9 cellular contexts compared by ENCODE assay signal in genomic region chr19:48309731-48310130, GRCh38. TPM values are rescaled to one million over a fixed set of nuclear protein-coding genes. Genes with fewer than 3 reads are reported as not detected.
"Had no signal": no experiment of that assay in that cellular context is flagged by ENCODE, and none has a peak within 500 bp of the region (broad histone marks: within the 10 kb centered on the region; RNA-seq: fewer than 3 reads in every experiment).

No MANE protein-coding gene starts in this region.

RNA-seq across cellular contexts. Expression of gene ZNF114, which starts 39.9 kb away (rescaled TPM):
- total RNA-seq: ascending aorta, LHCN-M2, Peyer's patch had no signal

RNA-seq across cellular contexts. Expression of gene SYNGR4, which starts 54.4 kb away (rescaled TPM):
- total RNA-seq: activated CD4-positive, alpha-beta T cell treated with anti-CD3 and anti-CD28 coated beads, Interleukin-2, amount 10 ng/mL, durations not matched to agents 24 days and 14 days; activated CD8-positive, alpha-beta memory T cell treated with anti-CD3 and anti-CD28 coated beads for 36 hours; activated T-helper 17 cell treated with anti-CD3 and anti-CD28 coated beads, Interleukin-2, amount 50 U/mL, for 72 hours; ascending aorta; LHCN-M2; PC-3; Peyer's patch; SJSA1 had no signal
- polyA plus RNA-seq: IgD-negative memory B cell had no signal
